ENCODE assay signal across 8 cellular contexts in genomic region chr4:18020671-18021469, GRCh38. TPM values are rescaled to one million over a fixed set of nuclear protein-coding genes. Genes with fewer than 3 reads are reported as not detected.
DNase-seq lines count a peak whose midpoint lies in the region; ATAC-seq and TF ChIP-seq lines count a peak whose summit lies in the region.

No MANE protein-coding gene starts in this region.

- no peaks in the 10 kb centered on the region for H3K36me3 ChIP-seq in CD4-positive, CD25-positive, alpha-beta regulatory T cell (ENCODE audit: control insufficient read depth, insufficient read depth, low read length)
- H3K36me3 ChIP-seq in endodermal cell (ENCODE audit: control insufficient read depth, insufficient read depth, low read length) (no peaks in the 10 kb centered on the region), mesenchymal stem cell (ENCODE audit: control insufficient read depth in 1 of 2, insufficient read depth in 2 of 2, low read depth in 1 of 2, low read length in 2 of 2) (no peaks in the 10 kb centered on the region)

- peak; percentile 33 for TF ChIP-seq CTCF in endodermal cell (conservative IDR thresholded peaks at IDR 0.05)

- H2AFZ ChIP-seq in mesenchymal stem cell (ENCODE audit: low read depth, low read length): peak overlapping the region; percentile 84

- H3K4me1 Mint-ChIP-seq in CD4-positive, CD25-positive, alpha-beta regulatory T cell: peaks cover 14 to 36% (median 23%) of the 10 kb centered on the region in 4 donors
- H3K4me1 Mint-ChIP-seq in endodermal cell: peaks cover 9% of the 10 kb centered on the region

- peak overlapping the region; percentile 90 to 94 (median 91) for H3K27ac Mint-ChIP-seq in CD4-positive, CD25-positive, alpha-beta regulatory T cell
- H3K27ac Mint-ChIP-seq in endodermal cell: peak overlapping the region; percentile 96

- 0% methylated on average over 21 to 90 of the region's 90 CpGs for WGBS in endodermal cell (ENCODE audit: insufficient coverage in 1 of 2, insufficient read length in 1 of 2), 2 experiments
- WGBS in mesenchymal stem cell: under 1% methylated on average over 62 of the region's 90 CpGs

- DNase-seq in CD4-positive, CD25-positive, alpha-beta regulatory T cell: peak; percentile 24 to 56 (median 49)
- peak; percentile 72 for DNase-seq in HK-2 (ENCODE audit: unreplicated experiment)
- peak; percentile 60 for DNase-seq in NCI-H82 treated with DMSO at 0.1 percent for 48 hours (lab: John Stamatoyannopoulos, UW; ENCODE audit: unreplicated experiment)
- peak; percentile 37 for DNase-seq in activated CD8-positive, alpha-beta memory T cell treated with anti-CD3 and anti-CD28 coated beads, Interleukin-2, amount 50 U/mL, for 4 hours
- peak; percentile 84 for DNase-seq in endodermal cell
- peak; percentile 95 for DNase-seq in mesenchymal stem cell
- DNase-seq in stimulated activated CD8-positive, alpha-beta memory T cell treated with anti-CD3 and anti-CD28 coated beads, Interleukin-7, amount 100 ng/mL, for 1 hour (ENCODE audit: low read depth in 2 of 2): peak; percentile 5 to 17

- H3K4me3 Mint-ChIP-seq in CD4-positive, CD25-positive, alpha-beta regulatory T cell: peak overlapping the region; percentile 96 to 100 (median 96)
- peak overlapping the region; percentile 90 for H3K4me3 Mint-ChIP-seq in endodermal cell

- peak overlapping the region; percentile 80 for H4K91ac ChIP-seq in mesenchymal stem cell (ENCODE audit: low read length)

- H3K27me3 ChIP-seq in CD4-positive, CD25-positive, alpha-beta regulatory T cell (ENCODE audit: control insufficient read depth, insufficient read depth, low read length): no peaks in the 10 kb centered on the region
- peaks cover 27% of the 10 kb centered on the region for H3K27me3 ChIP-seq in endodermal cell (ENCODE audit: control insufficient read depth, insufficient read depth, low read length, poor library complexity, severe bottlenecking)
- H3K27me3 ChIP-seq in mesenchymal stem cell (ENCODE audit: control insufficient read depth in 1 of 2, insufficient read depth in 1 of 2, low read length in 2 of 2): no peaks in the 10 kb centered on the region

- H3K4me3 ChIP-seq in CD4-positive, CD25-positive, alpha-beta regulatory T cell (ENCODE audit: low read depth, low read length): peak overlapping the region; percentile 83
- H3K4me3 ChIP-seq in endodermal cell (ENCODE audit: low read length) (peak overlapping the region; percentile 95), mesenchymal stem cell (ENCODE audit: insufficient read depth in 1 of 2, low read depth in 1 of 2, low read length in 2 of 2) (peak overlapping the region; percentile 98)

- peaks cover 47% of the 10 kb centered on the region for H3K27me3 Mint-ChIP-seq in CD4-positive, CD25-positive, alpha-beta regulatory T cell
- peaks cover 35% of the 10 kb centered on the region for H3K27me3 Mint-ChIP-seq in endodermal cell (ENCODE audit: insufficient read depth)

- no peak overlapping the region for H2BK5ac ChIP-seq in mesenchymal stem cell (ENCODE audit: low read depth, low read length, poor library complexity, severe bottlenecking)

- no peak overlapping the region for H2BK15ac ChIP-seq in mesenchymal stem cell (ENCODE audit: low read depth, poor library complexity, severe bottlenecking)

- H3K36me3 Mint-ChIP-seq in CD4-positive, CD25-positive, alpha-beta regulatory T cell: no peaks in the 10 kb centered on the region
- H3K36me3 Mint-ChIP-seq in endodermal cell (ENCODE audit: low read depth): no peaks in the 10 kb centered on the region

- H3K27ac ChIP-seq in CD4-positive, CD25-positive, alpha-beta regulatory T cell (ENCODE audit: insufficient read depth, low read length, poor library complexity, severe bottlenecking): peak overlapping the region; percentile 85
- H3K27ac ChIP-seq in endodermal cell (ENCODE audit: low read depth, low read length) (peak overlapping the region; percentile 97), mesenchymal stem cell (ENCODE audit: low read length, poor library complexity, severe bottlenecking) (no peak overlapping the region)

- H2AK5ac ChIP-seq in mesenchymal stem cell (ENCODE audit: low read length, severe bottlenecking): no peak overlapping the region

- H3K79me1 ChIP-seq in mesenchymal stem cell (replicated peaks; ENCODE audit: low read length, poor library complexity, severe bottlenecking): no peaks in the 10 kb centered on the region

- peak overlapping the region; percentile 71 for H2BK120ac ChIP-seq in mesenchymal stem cell (ENCODE audit: low read depth, low read length)

- H3K9me3 ChIP-seq in CD4-positive, CD25-positive, alpha-beta regulatory T cell (ENCODE audit: control insufficient read depth in 2 of 2, low read length in 2 of 2): no peaks in the 10 kb centered on the region
- H3K9me3 ChIP-seq in endodermal cell (ENCODE audit: control insufficient read depth, low read length): no peaks in the 10 kb centered on the region
- H3K9me3 ChIP-seq in mesenchymal stem cell (ENCODE audit: control insufficient read depth, low read length): no peaks in the 10 kb centered on the region

- H3K9ac ChIP-seq in endodermal cell (ENCODE audit: extremely low read depth, low read length, poor library complexity, severe bottlenecking): peak overlapping the region; percentile 78
- peak overlapping the region; percentile 90 for H3K9ac ChIP-seq in mesenchymal stem cell (ENCODE audit: low read length)

- peak overlapping the region in 1 of 2 experiments; percentile 91 for H3K23ac ChIP-seq in mesenchymal stem cell (ENCODE audit: low read length in 2 of 2)

- H4K8ac ChIP-seq in mesenchymal stem cell (ENCODE audit: low read length): no peak overlapping the region

- no peak for ATAC-seq in CD4-positive, CD25-positive, alpha-beta regulatory T cell (ENCODE audit: low read depth in 2 of 2)
- peak; percentile 20 for ATAC-seq in GM19455 (IDR thresholded peaks at IDR 0.05; ENCODE audit: unreplicated experiment)

- H3K4me1 ChIP-seq in CD4-positive, CD25-positive, alpha-beta regulatory T cell (ENCODE audit: control insufficient read depth, insufficient read depth, low read length, poor library complexity, severe bottlenecking): peaks cover 24% of the 10 kb centered on the region
- peaks cover 2% of the 10 kb centered on the region for H3K4me1 ChIP-seq in endodermal cell (ENCODE audit: control insufficient read depth, insufficient read depth, low read length)
- H3K4me1 ChIP-seq in mesenchymal stem cell (ENCODE audit: control insufficient read depth, insufficient read depth, low read depth, low read length): no peaks in the 10 kb centered on the region

- H3K4me2 ChIP-seq in mesenchymal stem cell (ENCODE audit: low read length, poor library complexity, severe bottlenecking): peak overlapping the region; percentile 93

- H3K9me3 Mint-ChIP-seq in CD4-positive, CD25-positive, alpha-beta regulatory T cell: peaks cover 0 to 3% (median 0%) of the 10 kb centered on the region in 7 donors
- H3K9me3 Mint-ChIP-seq in endodermal cell: no peaks in the 10 kb centered on the region

- peak overlapping the region in 1 of 2 experiments; percentile 22 for H2BK12ac ChIP-seq in mesenchymal stem cell (ENCODE audit: low read length in 2 of 2)

- peak overlapping the region in 1 of 2 experiments; percentile 92 for H3K4ac ChIP-seq in mesenchymal stem cell (ENCODE audit: low read depth in 1 of 2, low read length in 2 of 2)

- no peak overlapping the region for H3K14ac ChIP-seq in mesenchymal stem cell (ENCODE audit: low read length in 2 of 2)

- peak overlapping the region; percentile 89 to 91 for H3K18ac ChIP-seq in mesenchymal stem cell (ENCODE audit: low read depth in 1 of 2, low read length in 2 of 2)

RNA-seq across cellular contexts. Expression of gene LCORL, which starts 0.7 kb away (rescaled TPM):
- 11.3 TPM for total RNA-seq in CD4-positive, CD25-positive, alpha-beta regulatory T cell
- polyA plus RNA-seq in CD4-positive, CD25-positive, alpha-beta regulatory T cell: 10 to 100 TPM in 2 of 4 donors, 1 to 10 TPM in 2; 7.0 to 15.6 (median 10.3) TPM
- 10 to 100 TPM; 20.4 to 34.5 TPM for total RNA-seq in endodermal cell
- polyA plus RNA-seq in endodermal cell (2013, experiment 1 of 2): 43.8 TPM
- polyA plus RNA-seq in endodermal cell (2013, experiment 2 of 2): 41.0 TPM
- polyA plus RNA-seq in mesenchymal stem cell (2013, experiment 1 of 2): 7.4 TPM
- 7.2 TPM for polyA plus RNA-seq in mesenchymal stem cell (2013, experiment 2 of 2)

Comparison
In these comparisons a context has a peak if more than half of its experiments do, and no peak if none do; other contexts are left out.
1. DNase-seq: peak in every context shown above with its lines; median percentile 95 in mesenchymal stem cell; 84 in endodermal cell; 72 in HK-2; 60 in NCI-H82 treated with DMSO at 0.1 percent for 48 hours; 49 in CD4-positive, CD25-positive, alpha-beta regulatory T cell; 37 in activated CD8-positive, alpha-beta memory T cell treated with anti-CD3 and anti-CD28 coated beads, Interleukin-2, amount 50 U/mL, for 4 hours; 11 in stimulated activated CD8-positive, alpha-beta memory T cell treated with anti-CD3 and anti-CD28 coated beads, Interleukin-7, amount 100 ng/mL, for 1 hour.